Comparison of ENCODE assay signal across 1 cellular context in the genomic region with DNA sequence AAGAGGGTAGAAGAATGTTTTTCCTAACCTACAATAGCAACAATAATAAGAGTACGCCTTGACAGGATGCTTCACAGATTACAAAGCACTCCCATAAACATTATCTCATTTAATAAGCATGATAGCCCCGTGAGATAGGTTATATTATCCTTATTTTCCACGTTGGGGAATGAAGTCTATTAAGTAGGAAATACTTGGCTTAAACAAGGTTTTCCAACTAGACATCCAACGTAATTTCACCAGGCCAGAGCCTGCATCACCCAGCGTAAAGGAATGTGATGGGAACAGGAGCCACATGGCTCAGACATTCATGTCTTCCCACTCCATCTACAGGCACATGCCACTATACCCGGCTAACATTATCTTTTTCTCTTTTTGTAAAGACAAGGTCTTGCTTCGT.
TF ChIP-seq lines count a peak whose summit lies in the region.

No MANE protein-coding gene starts in this region.

TF ChIP-seq in H1, 55 proteins besides CTCF, POLR2A, EP300 and RAD21:
- TF ChIP-seq SP4 (IDR thresholded peaks at IDR 0.05; ENCODE audit: low read length): no peak
- no peak for TF ChIP-seq FOSL1 (IDR thresholded peaks at IDR 0.05; ENCODE audit: insufficient read depth, low read depth, low read length)
- TF ChIP-seq RBBP5 (IDR thresholded peaks at IDR 0.05; ENCODE audit: borderline replicate concordance, low read depth, low read length): no peak
- TF ChIP-seq EGR1 (IDR thresholded peaks at IDR 0.05; ENCODE audit: borderline replicate concordance, low read depth, low read length): no peak
- TF ChIP-seq YY1 (IDR thresholded peaks at IDR 0.05; ENCODE audit: low read depth, low read length): no peak
- no peak for TF ChIP-seq EZH2 (IDR thresholded peaks at IDR 0.05; ENCODE audit: low read depth, low read length, severe bottlenecking)
- TF ChIP-seq JUN (IDR thresholded peaks at IDR 0.05; ENCODE audit: low read depth, low read length): no peak
- TF ChIP-seq TCF12 (IDR thresholded peaks at IDR 0.05; ENCODE audit: low read depth, low read length): no peak
